ENCODE assay signal across 31 cellular contexts in genomic region chr12:40992158-40992557, GRCh38.
"Had no signal": no experiment of that assay in that cellular context is flagged by ENCODE, and none has a peak within 500 bp of the region (broad histone marks: within the 10 kb centered on the region; RNA-seq: fewer than 3 reads in every experiment).

No MANE protein-coding gene starts in this region.

- H3K36me3 ChIP-seq: neural progenitor cell, ovary, spleen, suprapubic skin, tibial artery, transverse colon, upper lobe of right lung, uterus had no signal

- H3K27ac ChIP-seq: neural progenitor cell, ovary, parathyroid adenoma, psoas muscle, skin epidermis, spleen, suprapubic skin, testis, tibial artery, transverse colon, upper lobe of right lung, uterus had no signal

- H3K36me3 Mint-ChIP-seq: natural killer cell; neural progenitor cell; stimulated activated memory B cell treated with anti-CD40 and anti-IgM and Interleukin-4, amounts not matched to agents 10 μg/mL and 1 μg/mL and 100 μg/mL, for 72 hours; type B pancreatic cell had no signal

- DNase-seq: natural killer cell; occipital lobe; ovary; posterior cingulate gyrus; psoas muscle; right cardiac atrium; spleen; stimulated activated CD4-positive, alpha-beta T cell treated with anti-CD3 and anti-CD28 coated beads, Interleukin-12 subunit alpha, Interleukin-12 subunit beta, amount 100 ng/mL, for 4 hours; stimulated activated CD4-positive, alpha-beta T cell treated with anti-CD3 and anti-CD28 coated beads, Interleukin-1b, Interleukin-23, amount 100 ng/mL, for 48 hours; stimulated activated CD4-positive, alpha-beta T cell treated with anti-CD3 and anti-CD28 coated beads, Interleukin-4, amount 100 ng/mL, for 1 hour; stimulated activated CD4-positive, alpha-beta T cell treated with anti-CD3 and anti-CD28 coated beads, Interleukin-4, amount 100 ng/mL, for 4 hours; stimulated activated CD8-positive, alpha-beta memory T cell treated with anti-CD3 and anti-CD28 coated beads, Interleukin-4, amount 100 ng/mL, for 48 hours; stimulated activated naive CD4-positive, alpha-beta T cell; stimulated activated naive CD8-positive, alpha-beta T cell treated with anti-CD3 and anti-CD28 coated beads, Interleukin-15, amount 100 ng/mL, for 72 hours; stimulated activated naive CD8-positive, alpha-beta T cell treated with anti-CD3 and anti-CD28 coated beads, Interleukin-15, Interleukin-2, amounts not matched to agents 100 U/mL and 50 U/mL, for 24 hours; substantia nigra; testis; tibial artery; transverse colon; upper lobe of right lung; uterus had no signal

- H3K4me1 ChIP-seq: neural progenitor cell, parathyroid adenoma, psoas muscle, spleen, suprapubic skin, testis, upper lobe of right lung, uterus had no signal

- H3K27me3 ChIP-seq: neural progenitor cell, ovary, spleen, suprapubic skin, testis, tibial artery, transverse colon, upper lobe of right lung, uterus had no signal

- H3K9me3 ChIP-seq: ovary, psoas muscle, spleen, suprapubic skin, testis, tibial artery, transverse colon, upper lobe of right lung, uterus had no signal

- H3K79me2 ChIP-seq: parathyroid adenoma had no signal

- H3K27me3 Mint-ChIP-seq: progenitor cell of endocrine pancreas; stimulated activated memory B cell treated with anti-CD40 and anti-IgM and Interleukin-4, amounts not matched to agents 10 μg/mL and 1 μg/mL and 100 μg/mL, for 72 hours; stimulated activated naive CD8-positive, alpha-beta T cell treated with anti-CD3 and anti-CD28 coated beads, Interleukin-15, amount 100 ng/mL, for 72 hours; type B pancreatic cell had no signal

- H3K4me3 Mint-ChIP-seq: natural killer cell; nephron; neural progenitor cell; stimulated activated memory B cell treated with anti-CD40 and anti-IgM and Interleukin-4, amounts not matched to agents 10 μg/mL and 1 μg/mL and 100 μg/mL, for 72 hours; stimulated activated naive CD8-positive, alpha-beta T cell treated with anti-CD3 and anti-CD28 coated beads, Interleukin-15, amount 100 ng/mL, for 72 hours; type B pancreatic cell had no signal

- H3K4me2 ChIP-seq: neural progenitor cell, smooth muscle cell had no signal

- H3K4me1 Mint-ChIP-seq: natural killer cell; neural progenitor cell; stimulated activated memory B cell treated with anti-CD40 and anti-IgM and Interleukin-4, amounts not matched to agents 10 μg/mL and 1 μg/mL and 100 μg/mL, for 72 hours; stimulated activated naive CD8-positive, alpha-beta T cell treated with anti-CD3 and anti-CD28 coated beads, Interleukin-15, amount 100 ng/mL, for 72 hours had no signal

- H3K9ac ChIP-seq: neural progenitor cell, parathyroid adenoma had no signal

- H3K27ac Mint-ChIP-seq: natural killer cell; nephron; neural progenitor cell; stimulated activated memory B cell treated with anti-CD40 and anti-IgM and Interleukin-4, amounts not matched to agents 10 μg/mL and 1 μg/mL and 100 μg/mL, for 72 hours; stimulated activated naive CD8-positive, alpha-beta T cell treated with anti-CD3 and anti-CD28 coated beads, Interleukin-15, amount 100 ng/mL, for 72 hours; type B pancreatic cell had no signal

- H3K9me3 Mint-ChIP-seq: nephron; neural progenitor cell; stimulated activated memory B cell treated with anti-CD40 and anti-IgM and Interleukin-4, amounts not matched to agents 10 μg/mL and 1 μg/mL and 100 μg/mL, for 72 hours; stimulated activated naive CD8-positive, alpha-beta T cell treated with anti-CD3 and anti-CD28 coated beads, Interleukin-15, amount 100 ng/mL, for 72 hours; type B pancreatic cell had no signal

- ATAC-seq: natural killer cell; psoas muscle; right cardiac atrium; sciatic nerve; stimulated activated memory B cell treated with anti-CD40 and anti-IgM and Interleukin-4, amounts not matched to agents 10 μg/mL and 1 μg/mL and 100 μg/mL, for 72 hours; stimulated activated naive CD8-positive, alpha-beta T cell treated with anti-CD3 and anti-CD28 coated beads, Interleukin-15, amount 100 ng/mL, for 72 hours; stimulated activated naive CD8-positive, alpha-beta T cell treated with anti-CD3 and anti-CD28 coated beads, Interleukin-15, Interleukin-2, amounts not matched to agents 100 U/mL and 50 U/mL, for 24 hours; upper lobe of right lung had no signal

- H2AFZ ChIP-seq: neural progenitor cell, parathyroid adenoma had no signal

- H3K4me3 ChIP-seq: neural progenitor cell, ovary, psoas muscle, skin epidermis, smooth muscle cell, spleen, suprapubic skin, testis, tibial artery, transverse colon, upper lobe of right lung, uterus had no signal
